37 cellular contexts compared by ENCODE assay signal in the genomic region with DNA sequence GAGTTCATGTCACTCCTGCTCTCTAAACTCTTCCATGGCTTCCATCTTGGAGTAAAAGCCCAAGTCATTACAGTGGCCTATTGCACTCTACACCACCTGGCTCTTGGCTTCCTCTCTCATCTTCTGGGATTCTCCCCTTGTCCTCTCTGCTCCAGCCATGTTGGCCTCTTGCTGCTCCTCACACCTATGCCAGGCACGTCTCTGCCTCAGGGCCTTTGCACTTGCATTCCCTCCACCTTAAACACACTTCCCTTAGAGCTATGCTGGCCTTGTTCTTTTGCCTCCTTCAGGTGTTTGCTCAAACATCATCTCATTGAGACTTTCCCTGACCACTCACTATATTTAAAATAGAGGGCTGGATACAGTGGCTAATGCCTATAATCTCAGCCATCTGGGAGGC. TPM values are rescaled to one million over a fixed set of nuclear protein-coding genes. Genes with fewer than 3 reads are reported as not detected.
"Had no signal": no experiment of that assay in that cellular context is flagged by ENCODE, and none has a peak within 500 bp of the region (broad histone marks: within the 10 kb centered on the region; RNA-seq: fewer than 3 reads in every experiment).

No MANE protein-coding gene starts in this region.

- H3K4me1 Mint-ChIP-seq: activated B cell treated with CpG ODN at 0.5 μM for 24 hours; activated CD4-positive, alpha-beta T cell treated with anti-CD3 and anti-CD28 coated beads, Interleukin-2, amount 10 ng/mL, durations not matched to agents 24 days and 14 days; activated naive CD8-positive, alpha-beta T cell treated with anti-CD3 and anti-CD28 coated beads for 36 hours; activated T-helper 17 cell treated with anti-CD3 and anti-CD28 coated beads, Interleukin-2, amount 50 U/mL, for 72 hours had no signal

- H3K9me3 ChIP-seq: adrenal gland, body of pancreas, breast epithelium had no signal

- H3K36me3 ChIP-seq: adrenal gland, brain microvascular endothelial cell, breast epithelium had no signal

- H3K36me3 Mint-ChIP-seq: activated CD4-positive, alpha-beta memory T cell treated with anti-CD3 and anti-CD28 coated beads for 36 hours; activated naive CD4-positive, alpha-beta T cell treated with anti-CD3 and anti-CD28 coated beads, Interleukin-2, amount 50 U/mL, for 72 hours; activated naive CD8-positive, alpha-beta T cell treated with anti-CD3 and anti-CD28 coated beads for 36 hours had no signal

- H3K4me3 ChIP-seq: adrenal gland, body of pancreas, breast epithelium had no signal

- H3K27ac Mint-ChIP-seq: activated B cell treated with CpG ODN at 0.5 μM for 24 hours; activated CD4-positive, alpha-beta memory T cell treated with anti-CD3 and anti-CD28 coated beads for 36 hours; activated CD4-positive, alpha-beta T cell treated with anti-CD3 and anti-CD28 coated beads, Interleukin-2, amount 10 ng/mL, durations not matched to agents 24 days and 14 days; activated CD8-positive, alpha-beta T cell treated with anti-CD3 and anti-CD28 coated beads for 36 hours; activated naive CD4-positive, alpha-beta T cell treated with anti-CD3 and anti-CD28 coated beads for 36 hours; activated naive CD4-positive, alpha-beta T cell treated with anti-CD3 and anti-CD28 coated beads, Interleukin-2, amount 50 U/mL, for 72 hours; activated naive CD8-positive, alpha-beta T cell treated with anti-CD3 and anti-CD28 coated beads for 36 hours; activated T-cell treated with anti-CD3 and anti-CD28 coated beads, Interleukin-2, amount 50 U/mL, for 72 hours; activated T-helper 1 cell treated with anti-CD3 and anti-CD28 coated beads, Interleukin-12 subunit alpha, Interleukin-12 subunit beta, Interleukin-2, Interleukin-4 antibody, amounts not matched to agents 30 ng/mL and 10 ng/mL and 1 ng/mL, durations not matched to agents 14 hours and 24 hours and 36 hours; activated T-helper 17 cell treated with anti-CD3 and anti-CD28 coated beads, Interleukin-2, amount 50 U/mL, for 72 hours; T-helper 1 cell treated with Interleukin-12 subunit alpha and Interleukin-12 subunit beta and Interleukin-4 antibody, amounts not matched to agents 30 μg/mL and 1 μg/mL, for 36 hours; T-helper 2 cell treated with Interferon-gamma antibody and Interleukin-4, amounts not matched to agents 5 μg/mL and 100 μg/mL, for 36 hours had no signal

- H3K9me3 Mint-ChIP-seq: activated B cell treated with CpG ODN at 0.5 μM for 24 hours; activated CD4-positive, alpha-beta memory T cell treated with anti-CD3 and anti-CD28 coated beads for 36 hours; activated CD4-positive, alpha-beta T cell treated with anti-CD3 and anti-CD28 coated beads, Interleukin-2, amount 10 ng/mL, durations not matched to agents 24 days and 14 days; activated CD8-positive, alpha-beta T cell treated with anti-CD3 and anti-CD28 coated beads for 36 hours; activated naive CD4-positive, alpha-beta T cell treated with anti-CD3 and anti-CD28 coated beads for 36 hours; activated naive CD4-positive, alpha-beta T cell treated with anti-CD3 and anti-CD28 coated beads, Interleukin-2, amount 50 U/mL, for 72 hours; activated naive CD8-positive, alpha-beta T cell treated with anti-CD3 and anti-CD28 coated beads for 36 hours; activated T-cell treated with anti-CD3 and anti-CD28 coated beads, Interleukin-2, amount 50 U/mL, for 4 hours; activated T-cell treated with anti-CD3 and anti-CD28 coated beads, Interleukin-2, amount 50 U/mL, for 72 hours; activated T-helper 1 cell treated with anti-CD3 and anti-CD28 coated beads, Interleukin-12 subunit alpha, Interleukin-12 subunit beta, Interleukin-2, Interleukin-4 antibody, amounts not matched to agents 30 ng/mL and 10 ng/mL and 1 ng/mL, durations not matched to agents 14 hours and 24 hours and 36 hours; activated T-helper 17 cell treated with anti-CD3 and anti-CD28 coated beads, Interleukin-2, amount 50 U/mL, for 72 hours; T-helper 1 cell treated with Interleukin-12 subunit alpha and Interleukin-12 subunit beta and Interleukin-4 antibody, amounts not matched to agents 30 μg/mL and 1 μg/mL, for 36 hours; T-helper 2 cell treated with Interferon-gamma antibody and Interleukin-4, amounts not matched to agents 5 μg/mL and 100 μg/mL, for 36 hours had no signal

- H3K4me3 Mint-ChIP-seq: activated B cell treated with CpG ODN at 0.5 μM for 24 hours; activated CD4-positive, alpha-beta memory T cell treated with anti-CD3 and anti-CD28 coated beads for 36 hours; activated CD4-positive, alpha-beta T cell treated with anti-CD3 and anti-CD28 coated beads, Interleukin-2, amount 10 ng/mL, durations not matched to agents 24 days and 14 days; activated CD8-positive, alpha-beta T cell treated with anti-CD3 and anti-CD28 coated beads for 36 hours; activated naive CD4-positive, alpha-beta T cell treated with anti-CD3 and anti-CD28 coated beads for 36 hours; activated naive CD8-positive, alpha-beta T cell treated with anti-CD3 and anti-CD28 coated beads for 36 hours; activated T-cell treated with anti-CD3 and anti-CD28 coated beads, Interleukin-2, amount 50 U/mL, for 4 hours; activated T-cell treated with anti-CD3 and anti-CD28 coated beads, Interleukin-2, amount 50 U/mL, for 72 hours; activated T-helper 1 cell treated with anti-CD3 and anti-CD28 coated beads, Interleukin-12 subunit alpha, Interleukin-12 subunit beta, Interleukin-2, Interleukin-4 antibody, amounts not matched to agents 30 ng/mL and 10 ng/mL and 1 ng/mL, durations not matched to agents 14 hours and 24 hours and 36 hours; activated T-helper 17 cell treated with anti-CD3 and anti-CD28 coated beads, Interleukin-2, amount 50 U/mL, for 72 hours; T-helper 1 cell treated with Interleukin-12 subunit alpha and Interleukin-12 subunit beta and Interleukin-4 antibody, amounts not matched to agents 30 μg/mL and 1 μg/mL, for 36 hours; T-helper 2 cell treated with Interferon-gamma antibody and Interleukin-4, amounts not matched to agents 5 μg/mL and 100 μg/mL, for 36 hours had no signal

- H3K27me3 ChIP-seq: body of pancreas, brain microvascular endothelial cell had no signal

- H3K4me1 ChIP-seq: adrenal gland, body of pancreas, breast epithelium had no signal

- H3K27ac ChIP-seq: adrenal gland, body of pancreas, brain microvascular endothelial cell, breast epithelium, VCaP had no signal

- DNase-seq: activated B cell treated with CpG ODN at 0.5 μM for 24 hours; activated CD4-positive, alpha-beta memory T cell treated with anti-CD3 and anti-CD28 coated beads for 36 hours; activated CD4-positive, alpha-beta T cell treated with anti-CD3 and anti-CD28 coated beads for 4 hours; activated CD4-positive, alpha-beta T cell treated with anti-CD3 and anti-CD28 coated beads, Interleukin-2, amount 10 ng/mL, durations not matched to agents 24 days and 14 days; activated CD4-positive, alpha-beta T cell treated with anti-CD3 and anti-CD28 coated beads, Interleukin-2, amount 50 U/mL, for 1 hour; activated CD4-positive, alpha-beta T cell treated with anti-CD3 and anti-CD28 coated beads, Interleukin-2, amount 50 U/mL, for 4 hours; activated CD4-positive, CD25-positive, alpha-beta regulatory T cell treated with anti-CD3 and anti-CD28 coated beads, Interleukin-2, amount 50 U/mL, for 72 hours; activated CD8-positive, alpha-beta memory T cell treated with anti-CD3 and anti-CD28 coated beads, Interleukin-2, amount 50 U/mL, for 4 hours; activated CD8-positive, alpha-beta T cell treated with anti-CD3 and anti-CD28 coated beads for 36 hours; activated effector memory CD4-positive, alpha-beta T cell treated with anti-CD3 and anti-CD28 coated beads, Interleukin-2, amount 50 U/mL, for 16 hours; activated gamma-delta T cell treated with Interleukin-2 at 50 U/mL for 16 hours; activated naive CD4-positive, alpha-beta T cell; activated naive CD4-positive, alpha-beta T cell treated with anti-CD3 and anti-CD28 coated beads for 36 hours; activated naive CD4-positive, alpha-beta T cell treated with anti-CD3 and anti-CD28 coated beads, Interleukin-2, amount 50 U/mL, for 16 hours; activated naive CD8-positive, alpha-beta T cell treated with anti-CD3 and anti-CD28 coated beads for 36 hours; activated T-cell treated with anti-CD3 and anti-CD28 coated beads for 4 hours; activated T-cell treated with anti-CD3 and anti-CD28 coated beads, Interleukin-2, amount 50 U/mL, for 1 hour; activated T-cell treated with anti-CD3 and anti-CD28 coated beads, Interleukin-2, amount 50 U/mL, for 4 hours; activated T-cell treated with anti-CD3 and anti-CD28 coated beads, Interleukin-2, amount 50 U/mL, for 72 hours; adrenal gland; amniotic stem cell; aorta; body of pancreas; brain microvascular endothelial cell; central memory CD4-positive, alpha-beta T cell; T-helper 1 cell; T-helper 2 cell; T-helper 9 cell had no signal

RNA-seq across cellular contexts. Expression of a gene that starts 23.3 kb away (rescaled TPM):
- total RNA-seq: activated B cell treated with CpG ODN at 0.5 μM for 24 hours; activated CD4-positive, alpha-beta memory T cell treated with anti-CD3 and anti-CD28 coated beads for 36 hours; activated CD4-positive, alpha-beta T cell treated with anti-CD3 and anti-CD28 coated beads, Interleukin-2, amount 10 ng/mL, durations not matched to agents 24 days and 14 days; activated CD8-positive, alpha-beta memory T cell treated with anti-CD3 and anti-CD28 coated beads for 36 hours; activated CD8-positive, alpha-beta T cell treated with anti-CD3 and anti-CD28 coated beads for 36 hours; activated naive CD4-positive, alpha-beta T cell treated with anti-CD3 and anti-CD28 coated beads for 36 hours; activated naive CD4-positive, alpha-beta T cell treated with anti-CD3 and anti-CD28 coated beads, Interleukin-2, amount 50 U/mL, for 72 hours; activated naive CD8-positive, alpha-beta T cell treated with anti-CD3 and anti-CD28 coated beads for 36 hours; activated T-cell treated with anti-CD3 and anti-CD28 coated beads, Interleukin-2, amount 50 U/mL, for 4 hours; activated T-cell treated with anti-CD3 and anti-CD28 coated beads, Interleukin-2, amount 50 U/mL, for 72 hours; activated T-helper 1 cell treated with anti-CD3 and anti-CD28 coated beads, Interleukin-12 subunit alpha, Interleukin-12 subunit beta, Interleukin-2, Interleukin-4 antibody, amounts not matched to agents 30 ng/mL and 10 ng/mL and 1 ng/mL, durations not matched to agents 14 hours and 24 hours and 36 hours; activated T-helper 17 cell treated with anti-CD3 and anti-CD28 coated beads, Interleukin-2, amount 50 U/mL, for 72 hours; astrocyte; body of pancreas had no signal
- polyA plus RNA-seq: aorta had no signal
